In the genomic region with DNA sequence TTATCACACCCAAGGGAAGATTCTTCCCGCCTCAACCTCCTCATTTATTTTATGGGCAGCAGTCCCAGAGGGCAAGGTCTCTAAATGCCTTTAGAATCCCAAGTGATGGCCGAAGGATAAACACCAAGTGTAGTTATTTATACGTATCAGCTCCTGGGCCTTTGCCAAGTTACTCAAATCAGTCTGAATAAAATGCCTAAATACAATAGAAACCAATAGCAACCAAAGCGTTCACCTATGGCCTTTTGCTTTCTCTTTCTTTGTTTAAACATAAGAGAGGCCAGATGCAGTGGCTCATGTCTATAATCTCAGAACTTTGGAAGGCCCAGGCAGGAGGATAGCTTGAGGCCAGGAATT, we compare ENCODE assay signal across 10 cellular contexts. TPM values are rescaled to one million over a fixed set of nuclear protein-coding genes. Genes with fewer than 3 reads are reported as not detected.
DNase-seq lines count a peak whose midpoint lies in the region; ATAC-seq and TF ChIP-seq lines count a peak whose summit lies in the region.
"Had no signal": no experiment of that assay in that cellular context is flagged by ENCODE, and none has a peak within 500 bp of the region (broad histone marks: within the 10 kb centered on the region; RNA-seq: fewer than 3 reads in every experiment).

No MANE protein-coding gene starts in this region.

- no peaks in the 10 kb centered on the region for H3K9me3 ChIP-seq in breast epithelium
- no peaks in the 10 kb centered on the region for H3K9me3 ChIP-seq in mammary epithelial cell (replicated peaks; ENCODE audit: insufficient read depth, low read length)
- H3K9me3 ChIP-seq in upper lobe of right lung = no peaks in the 10 kb centered on the region

- no peaks in the 10 kb centered on the region for H3K27me3 ChIP-seq in breast epithelium
- H3K27me3 ChIP-seq in mammary epithelial cell (ENCODE audit: insufficient read depth, low read length) = no peaks in the 10 kb centered on the region
- H3K27me3 ChIP-seq in upper lobe of right lung = no peaks in the 10 kb centered on the region

- no peaks in the 10 kb centered on the region for H4K20me1 ChIP-seq in mammary epithelial cell (ENCODE audit: insufficient read depth, low read length)

- TF ChIP-seq CTCF in breast epithelium (IDR thresholded peaks at IDR 0.05) (no peak), mammary epithelial cell (conservative IDR thresholded peaks at IDR 0.05 in 1 of 2, IDR thresholded peaks at IDR 0.05 in 1 of 2; ENCODE audit: extremely low read depth in 1 of 2, insufficient read depth in 1 of 2, low read depth in 1 of 2, low read length in 2 of 2) (no peak), upper lobe of right lung (IDR thresholded peaks at IDR 0.05) (no peak)

- H3K4me2 ChIP-seq in mammary epithelial cell (ENCODE audit: insufficient read depth, low read depth, low read length) = no peak overlapping the region

- H3K27ac ChIP-seq in breast epithelium = peak overlapping the region; percentile 54 to 68
- H3K27ac ChIP-seq in mammary epithelial cell (ENCODE audit: insufficient read depth, low read depth, low read length) = no peak overlapping the region
- peak overlapping the region; percentile 17 for H3K27ac ChIP-seq in upper lobe of right lung

- H3K4me1 ChIP-seq in breast epithelium (peaks cover 8 to 19% of the 10 kb centered on the region in 2 donors), mammary epithelial cell (ENCODE audit: insufficient read depth, low read length) (peaks cover 6% of the 10 kb centered on the region), upper lobe of right lung (peaks cover 20% of the 10 kb centered on the region)

- CTCF ChIA-PET in mammary epithelial cell (lab: Charles Lee; ENCODE audit: low non-redundant PET) = no interaction called here

- intact Hi-C loops in breast epithelium (cut with DNase I; ENCODE audit: low total_unique reads) (loop anchor here (5.0 kb wide), 1 partner anchor 87 kb away; no protein-coding TSS in a partner anchor), mammary epithelial cell (cut with micrococcal nuclease) (no loop called here), upper lobe of right lung (cut with DNase I) (loop anchor here (5.0 kb wide), 1 partner anchor 87 kb away; no protein-coding TSS in a partner anchor)

- no peak overlapping the region for H2AFZ ChIP-seq in mammary epithelial cell (ENCODE audit: low read depth, low read length)

- DNase-seq in breast epithelium (ENCODE audit: low spot score in 2 of 2) (no peak), mammary epithelial cell (no peak), dermis blood vessel endothelial cell (peak; percentile 82), upper lobe of right lung (no peak), nucleus accumbens (lab: John Stamatoyannopoulos, UW) (no peak), NOMO-1 (lab: John Stamatoyannopoulos, UW; ENCODE audit: unreplicated experiment in 2 of 2) (no peak)
- DNase-seq: activated B cell treated with CpG ODN at 0.5 μM for 24 hours had no signal

- no peak for TF ChIP-seq POLR2A in breast epithelium (IDR thresholded peaks at IDR 0.05)

- in situ Hi-C loops in mammary epithelial cell (cut with MboI; ENCODE audit: low sequenced_read_pairs in 2 of 2) = loop anchor here in 1 of 2 donors (5.0 kb wide), 1 partner anchor 97 kb away; the partner anchor contains the start of gene ANKRD39

- H3K4me3 ChIP-seq in breast epithelium (no peak overlapping the region), mammary epithelial cell (replicated peaks in 1 of 3; ENCODE audit: insufficient read depth in 1 of 3, low read depth in 2 of 3, low read length in 3 of 3) (no peak overlapping the region), upper lobe of right lung (no peak overlapping the region)

- no TSS peak for BruUV-seq in mammary epithelial cell (replicated peaks; lab: Mats Ljungman, UMichigan)

- WGBS in mammary epithelial cell (ENCODE audit: low coverage, missing lambda C conversion rate) = 82% methylated on average over 3 of the region's 4 CpGs

- H3K9ac ChIP-seq in mammary epithelial cell (ENCODE audit: insufficient read depth, low read length) = no peak overlapping the region

- H3K79me2 ChIP-seq in mammary epithelial cell (ENCODE audit: insufficient read depth, low read length) = no peaks in the 10 kb centered on the region

- H3K36me3 ChIP-seq in breast epithelium = no peaks in the 10 kb centered on the region
- H3K36me3 ChIP-seq in mammary epithelial cell (ENCODE audit: insufficient read depth, low read length) = no peaks in the 10 kb centered on the region
- H3K36me3 ChIP-seq in upper lobe of right lung = no peaks in the 10 kb centered on the region

- ATAC-seq in HG03196 (IDR thresholded peaks at IDR 0.05; ENCODE audit: unreplicated experiment) (peak; percentile 40), upper lobe of right lung (no peak), HG03139 (IDR thresholded peaks at IDR 0.05; ENCODE audit: unreplicated experiment) (no peak)

- dilution Hi-C loops in mammary epithelial cell (cut with HindIII; ENCODE audit: low sequenced_read_pairs) = loop anchor here (5.0 kb wide), 2 partner anchors 42 to 82 kb away; partner anchors contain the start of gene SEMA4C

RNA-seq across cellular contexts. Expression of gene FAM178B, which starts 31.9 kb away (rescaled TPM):
- total RNA-seq in breast epithelium (1 to 10 TPM in 1 of 3 donors, not detected in 2; 1.3 TPM), mammary epithelial cell (under 1 TPM in 1 of 2 donors, not detected in 1; 0.17 TPM), dermis blood vessel endothelial cell (not detected in 2 replicates), upper lobe of right lung (0.67 TPM)
- not detected for polyA plus RNA-seq in mammary epithelial cell
- not detected for polyA minus RNA-seq in mammary epithelial cell
- total RNA-seq: activated B cell treated with CpG ODN at 0.5 μM for 24 hours, HT1080 had no signal
